In the genomic region with DNA sequence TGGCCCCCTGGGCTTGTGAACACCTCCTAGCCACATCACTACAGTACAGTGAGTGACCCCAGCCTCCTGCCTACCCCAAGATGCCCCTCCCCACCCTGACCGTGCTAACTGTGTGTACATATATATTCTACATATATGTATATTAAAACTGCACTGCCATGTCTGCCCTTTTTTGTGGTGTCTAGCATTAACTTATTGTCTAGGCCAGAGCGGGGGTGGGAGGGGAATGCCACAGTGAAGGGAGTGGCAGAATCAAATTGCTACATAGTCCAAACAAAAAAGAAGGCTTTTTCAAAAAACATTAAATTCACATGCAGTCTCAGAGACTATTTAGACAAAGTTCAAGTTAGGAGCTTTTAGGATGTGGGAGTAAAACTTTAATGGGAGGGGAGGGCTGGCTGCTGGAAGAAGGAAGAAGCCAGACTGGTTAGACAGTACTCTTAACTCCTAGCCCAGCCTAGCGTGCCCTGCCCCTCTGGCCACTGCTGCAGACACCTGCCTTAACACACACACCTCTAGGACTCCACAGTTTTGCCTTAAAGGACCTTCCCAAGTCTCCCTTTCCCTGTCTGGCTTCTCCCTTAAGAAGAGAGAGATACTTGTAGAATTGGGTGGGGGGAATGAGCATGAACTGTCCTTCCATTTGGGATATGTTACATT, we compare ENCODE assay signal across 18 cellular contexts. TPM values are rescaled to one million over a fixed set of nuclear protein-coding genes. Genes with fewer than 3 reads are reported as not detected.
DNase-seq lines count a peak whose midpoint lies in the region; ATAC-seq and TF ChIP-seq lines count a peak whose summit lies in the region.
"Had no signal": no experiment of that assay in that cellular context is flagged by ENCODE, and none has a peak within 500 bp of the region (broad histone marks: within the 10 kb centered on the region; RNA-seq: fewer than 3 reads in every experiment).

No MANE protein-coding gene starts in this region.

- H3K9me2 ChIP-seq in hepatocyte (replicated peaks; ENCODE audit: insufficient read depth): no peaks in the 10 kb centered on the region

- ATAC-seq in stimulated activated naive B cell treated with anti-CD40 and anti-IgM and Interleukin-4, amounts not matched to agents 10 μg/mL and 1 μg/mL and 100 μg/mL, for 72 hours (replicated peaks): peak in 1 of 2 donors; percentile 10
- ATAC-seq: A549, upper lobe of right lung had no signal

- H3K27ac ChIP-seq in esophagus squamous epithelium: peak overlapping the region; percentile 34 to 83 (median 64)
- no peak overlapping the region for H3K27ac ChIP-seq in hepatocyte
- H3K27ac ChIP-seq: A549, upper lobe of right lung had no signal

- peak overlapping the region; percentile 5 for H3K27ac Mint-ChIP-seq in activated T-helper 1 cell treated with anti-CD3 and anti-CD28 coated beads, Interleukin-12 subunit alpha, Interleukin-12 subunit beta, Interleukin-2, Interleukin-4 antibody, amounts not matched to agents 30 ng/mL and 10 ng/mL and 1 ng/mL, durations not matched to agents 14 hours and 24 hours and 36 hours
- H3K27ac Mint-ChIP-seq in stimulated activated naive B cell treated with anti-CD40 and anti-IgM and Interleukin-4, amounts not matched to agents 10 μg/mL and 1 μg/mL and 100 μg/mL, for 72 hours: peak overlapping the region; percentile 80

- H3K4me3 Mint-ChIP-seq in activated T-helper 1 cell treated with anti-CD3 and anti-CD28 coated beads, Interleukin-12 subunit alpha, Interleukin-12 subunit beta, Interleukin-2, Interleukin-4 antibody, amounts not matched to agents 30 ng/mL and 10 ng/mL and 1 ng/mL, durations not matched to agents 14 hours and 24 hours and 36 hours: no peak overlapping the region
- H3K4me3 Mint-ChIP-seq in stimulated activated naive B cell treated with anti-CD40 and anti-IgM and Interleukin-4, amounts not matched to agents 10 μg/mL and 1 μg/mL and 100 μg/mL, for 72 hours: no peak overlapping the region

- WGBS in esophagus squamous epithelium, 2 donors: 66 to 68% methylated on average over 3 of the region's 3 CpGs
- 86% methylated on average over 3 of the region's 3 CpGs for WGBS in hepatocyte (ENCODE audit: low lambda C conversion rate, missing lambda C conversion rate)

- peaks cover 7% of the 10 kb centered on the region for H3K79me2 ChIP-seq in hepatocyte

- no peak overlapping the region for H3K4me3 ChIP-seq in esophagus squamous epithelium
- H3K4me3 ChIP-seq in hepatocyte: no peak overlapping the region
- H3K4me3 ChIP-seq: A549, upper lobe of right lung had no signal

- H3K9me3 Mint-ChIP-seq in activated T-helper 1 cell treated with anti-CD3 and anti-CD28 coated beads, Interleukin-12 subunit alpha, Interleukin-12 subunit beta, Interleukin-2, Interleukin-4 antibody, amounts not matched to agents 30 ng/mL and 10 ng/mL and 1 ng/mL, durations not matched to agents 14 hours and 24 hours and 36 hours: no peaks in the 10 kb centered on the region
- no peaks in the 10 kb centered on the region for H3K9me3 Mint-ChIP-seq in stimulated activated naive B cell treated with anti-CD40 and anti-IgM and Interleukin-4, amounts not matched to agents 10 μg/mL and 1 μg/mL and 100 μg/mL, for 72 hours

- no peaks in the 10 kb centered on the region for H3K9me3 ChIP-seq in esophagus squamous epithelium
- H3K9me3 ChIP-seq in hepatocyte (ENCODE audit: low read depth): no peaks in the 10 kb centered on the region
- H3K9me3 ChIP-seq: A549, upper lobe of right lung had no signal

- H3K4me1 Mint-ChIP-seq in activated T-helper 1 cell treated with anti-CD3 and anti-CD28 coated beads, Interleukin-12 subunit alpha, Interleukin-12 subunit beta, Interleukin-2, Interleukin-4 antibody, amounts not matched to agents 30 ng/mL and 10 ng/mL and 1 ng/mL, durations not matched to agents 14 hours and 24 hours and 36 hours (ENCODE audit: low read depth): peaks cover 10% of the 10 kb centered on the region
- peaks cover 27 to 30% of the 10 kb centered on the region in 2 donors for H3K4me1 Mint-ChIP-seq in stimulated activated naive B cell treated with anti-CD40 and anti-IgM and Interleukin-4, amounts not matched to agents 10 μg/mL and 1 μg/mL and 100 μg/mL, for 72 hours

- TF ChIP-seq CTCF in esophagus squamous epithelium (IDR thresholded peaks at IDR 0.05): no peak
- no peak for TF ChIP-seq CTCF in hepatocyte (IDR thresholded peaks at IDR 0.05; ENCODE audit: poor library complexity)

- H3K4me1 ChIP-seq in esophagus squamous epithelium (peaks cover 28 to 85% (median 37%) of the 10 kb centered on the region in 3 donors), hepatocyte (ENCODE audit: insufficient read depth) (peaks cover 15% of the 10 kb centered on the region)

- H3K36me3 ChIP-seq in esophagus squamous epithelium (peaks cover 28 to 99% (median 41%) of the 10 kb centered on the region in 3 donors), hepatocyte (replicated peaks; ENCODE audit: insufficient read depth, low read depth) (peaks cover 4% of the 10 kb centered on the region)

- peaks cover 6% of the 10 kb centered on the region for H4K20me1 ChIP-seq in hepatocyte (ENCODE audit: insufficient read depth, poor library complexity, severe bottlenecking)

- H3K27me3 ChIP-seq in esophagus squamous epithelium (no peaks in the 10 kb centered on the region), hepatocyte (no peaks in the 10 kb centered on the region)
- H3K27me3 ChIP-seq: upper lobe of right lung had no signal

- H2AFZ ChIP-seq in hepatocyte: no peak overlapping the region

- H3K36me3 Mint-ChIP-seq in activated T-helper 1 cell treated with anti-CD3 and anti-CD28 coated beads, Interleukin-12 subunit alpha, Interleukin-12 subunit beta, Interleukin-2, Interleukin-4 antibody, amounts not matched to agents 30 ng/mL and 10 ng/mL and 1 ng/mL, durations not matched to agents 14 hours and 24 hours and 36 hours (ENCODE audit: low read depth): peaks cover 59% of the 10 kb centered on the region
- H3K36me3 Mint-ChIP-seq in stimulated activated naive B cell treated with anti-CD40 and anti-IgM and Interleukin-4, amounts not matched to agents 10 μg/mL and 1 μg/mL and 100 μg/mL, for 72 hours: peaks cover 39 to 72% of the 10 kb centered on the region in 2 donors

- no peak overlapping the region for H3K4me2 ChIP-seq in hepatocyte
- H3K4me2 ChIP-seq: A549 had no signal

- TF ChIP-seq POLR2A in esophagus squamous epithelium (IDR thresholded peaks at IDR 0.05): no peak

- DNase-seq in activated CD8-positive, alpha-beta memory T cell treated with anti-CD3 and anti-CD28 coated beads, Interleukin-2, amount 50 U/mL, for 48 hours: peak; percentile 33
- no peak for DNase-seq in activated CD8-positive, alpha-beta memory T cell treated with anti-CD3 and anti-CD28 coated beads for 24 hours
- no peak for DNase-seq in activated T-helper 1 cell treated with anti-CD3 and anti-CD28 coated beads, Interleukin-12 subunit alpha, Interleukin-12 subunit beta, Interleukin-2, Interleukin-4 antibody, amounts not matched to agents 30 ng/mL and 10 ng/mL and 1 ng/mL, durations not matched to agents 14 hours and 24 hours and 36 hours (ENCODE audit: low spot score)
- DNase-seq in esophagus squamous epithelium (lab: John Stamatoyannopoulos, UW) (no peak), hepatocyte (ENCODE audit: low spot score) (no peak), H4 (ENCODE audit: low spot score) (no peak), midbrain (lab: John Stamatoyannopoulos, UW) (no peak)
- DNase-seq in stimulated activated naive B cell treated with anti-CD40 and anti-IgM and Interleukin-4, amounts not matched to agents 10 μg/mL and 1 μg/mL and 100 μg/mL, for 72 hours: no peak
- DNase-seq: activated CD4-positive, alpha-beta T cell treated with anti-CD3 and anti-CD28 coated beads, Interleukin-2, amount 50 U/mL, for 48 hours; activated naive CD4-positive, alpha-beta T cell; glutamatergic neuron; retina; SHP77; stimulated activated CD4-positive, alpha-beta T cell treated with anti-CD3 and anti-CD28 coated beads, Interleukin-2, amount 100 ng/mL, for 24 hours; T1000; upper lobe of right lung had no signal

- H3K27me3 Mint-ChIP-seq in activated T-helper 1 cell treated with anti-CD3 and anti-CD28 coated beads, Interleukin-12 subunit alpha, Interleukin-12 subunit beta, Interleukin-2, Interleukin-4 antibody, amounts not matched to agents 30 ng/mL and 10 ng/mL and 1 ng/mL, durations not matched to agents 14 hours and 24 hours and 36 hours (ENCODE audit: insufficient read depth): no peaks in the 10 kb centered on the region
- H3K27me3 Mint-ChIP-seq in stimulated activated naive B cell treated with anti-CD40 and anti-IgM and Interleukin-4, amounts not matched to agents 10 μg/mL and 1 μg/mL and 100 μg/mL, for 72 hours: no peaks in the 10 kb centered on the region

- intact Hi-C loops in activated T-helper 1 cell treated with anti-CD3 and anti-CD28 coated beads, Interleukin-12 subunit alpha, Interleukin-12 subunit beta, Interleukin-2, Interleukin-4 antibody, amounts not matched to agents 30 ng/mL and 10 ng/mL and 1 ng/mL, durations not matched to agents 14 hours and 24 hours and 36 hours (cut with micrococcal nuclease): no loop called here
- intact Hi-C loops in esophagus squamous epithelium (cut with DNase I): no loop called here

RNA-seq across cellular contexts. Expression of a gene that starts 9.4 kb away (rescaled TPM):
- 71.2 and 71.3 TPM in 2 replicates for total RNA-seq in activated T-helper 1 cell treated with anti-CD3 and anti-CD28 coated beads, Interleukin-12 subunit alpha, Interleukin-12 subunit beta, Interleukin-2, Interleukin-4 antibody, amounts not matched to agents 30 ng/mL and 10 ng/mL and 1 ng/mL, durations not matched to agents 14 hours and 24 hours and 36 hours
- total RNA-seq in esophagus squamous epithelium (10 to 100 TPM; 39.1 to 86.0 (median 69.8) TPM), hepatocyte (61.1 and 82.3 TPM in 2 replicates)
- 59.5 and 62.0 TPM in 2 replicates for polyA plus RNA-seq in hepatocyte
- 50.7 and 58.8 TPM in 2 replicates for total RNA-seq in H4 (2014; rRNA removed; shearing (Covaris generic))

RNA-seq across cellular contexts. Expression of a gene that starts 24.2 kb away (rescaled TPM):
- total RNA-seq in activated T-helper 1 cell treated with anti-CD3 and anti-CD28 coated beads, Interleukin-12 subunit alpha, Interleukin-12 subunit beta, Interleukin-2, Interleukin-4 antibody, amounts not matched to agents 30 ng/mL and 10 ng/mL and 1 ng/mL, durations not matched to agents 14 hours and 24 hours and 36 hours: not detected in 2 replicates
- total RNA-seq in esophagus squamous epithelium (under 1 TPM in 1 of 4 donors, not detected in 3; 0.95 TPM), hepatocyte (0.72 TPM in 1 of 2 replicates, not detected in the other)
- 0.51 and 0.57 TPM in 2 replicates for polyA plus RNA-seq in hepatocyte
- total RNA-seq in H4 (2014; rRNA removed; shearing (Covaris generic)): 0.41 TPM in 1 of 2 replicates, not detected in the other
- total RNA-seq: HT1080 had no signal

RNA-seq across cellular contexts. Expression of a gene that starts 47.7 kb away (rescaled TPM):
- total RNA-seq in activated T-helper 1 cell treated with anti-CD3 and anti-CD28 coated beads, Interleukin-12 subunit alpha, Interleukin-12 subunit beta, Interleukin-2, Interleukin-4 antibody, amounts not matched to agents 30 ng/mL and 10 ng/mL and 1 ng/mL, durations not matched to agents 14 hours and 24 hours and 36 hours: 112 and 117 TPM in 2 replicates
- total RNA-seq in esophagus squamous epithelium (100 to 1,000 TPM in 1 of 4 donors, 10 to 100 TPM in 3; 54.0 to 139 (median 58.6) TPM), hepatocyte (85.8 and 110 TPM in 2 replicates)
- 95.1 and 113 TPM in 2 replicates for polyA plus RNA-seq in hepatocyte
- total RNA-seq in H4 (2014; rRNA removed; shearing (Covaris generic)): 22.1 and 22.6 TPM in 2 replicates
